In the genomic region with DNA sequence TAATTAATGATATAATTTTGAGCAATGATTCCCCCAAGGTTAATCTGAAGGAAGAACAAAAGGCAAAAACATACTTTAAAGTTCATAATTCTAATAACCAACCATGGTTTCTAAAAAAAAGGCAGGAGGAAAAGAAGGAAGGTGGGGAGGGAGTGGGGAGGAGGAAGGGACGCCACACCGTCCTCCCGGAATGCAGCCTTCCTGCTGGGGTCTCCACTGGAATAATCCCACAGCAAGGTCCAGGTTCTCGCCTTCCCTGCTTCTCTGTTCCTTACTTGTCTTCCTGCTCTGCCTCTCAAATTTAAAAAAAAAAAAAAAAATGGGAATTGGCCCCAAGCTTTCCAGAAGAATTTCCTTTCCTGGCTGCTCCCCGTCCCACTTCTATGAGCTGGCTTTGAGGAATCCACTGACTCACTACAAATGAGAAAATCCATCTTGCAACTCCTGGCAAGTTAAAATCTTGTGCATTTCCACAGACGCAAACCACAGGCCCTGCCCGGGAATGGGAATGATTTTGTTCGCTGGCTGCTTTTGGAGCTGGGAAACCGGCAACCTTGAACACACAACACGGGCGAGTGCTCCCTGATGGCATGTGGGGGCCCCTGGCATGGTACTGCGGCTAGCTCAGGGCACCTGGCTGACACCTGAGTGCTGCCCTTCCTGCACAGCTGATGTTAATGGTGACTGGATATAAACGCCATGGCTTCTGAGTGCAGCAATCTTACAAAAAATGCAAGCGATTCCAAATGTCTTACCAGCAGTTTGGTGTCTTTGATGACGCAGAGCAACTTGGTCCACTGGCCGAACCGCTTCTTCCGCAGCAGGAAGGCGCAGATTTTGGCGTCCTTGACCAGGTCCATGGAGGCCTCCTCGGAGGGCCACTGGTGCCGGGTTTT, we compare ENCODE assay signal across 8 cellular contexts.
A peak's percentile ranks its signal among the peaks of the same experiment; 100 is the strongest.
DNase-seq lines count a peak whose midpoint lies in the region; ATAC-seq and TF ChIP-seq lines count a peak whose summit lies in the region.
"Had no signal": no experiment of that assay in that cellular context is flagged by ENCODE, and none has a peak within 500 bp of the region (broad histone marks: within the 10 kb centered on the region; RNA-seq: fewer than 3 reads in every experiment).

No MANE protein-coding gene starts in this region.

- intact Hi-C loops in mucosa of descending colon (cut with DNase I, micrococcal nuclease) (no loop called here), vagina (cut with DNase I) (loop anchor here (5.0 kb wide), 1 partner anchor 35 kb away; no protein-coding TSS in a partner anchor)

- H3K4me3 ChIP-seq in mucosa of descending colon (no peak overlapping the region), vagina (no peak overlapping the region)

- no peaks in the 10 kb centered on the region for H3K4me1 ChIP-seq in mucosa of descending colon (ENCODE audit: low read depth)
- peaks cover 24% of the 10 kb centered on the region for H3K4me1 ChIP-seq in vagina

- H3K9me3 ChIP-seq in mucosa of descending colon (no peaks in the 10 kb centered on the region), vagina (no peaks in the 10 kb centered on the region)

- ATAC-seq in mucosa of descending colon: peak; percentile 21
- ATAC-seq in GM19467 (IDR thresholded peaks at IDR 0.05; ENCODE audit: unreplicated experiment): no peak

- no peaks in the 10 kb centered on the region for H3K36me3 ChIP-seq in mucosa of descending colon (ENCODE audit: low read depth)
- H3K36me3 ChIP-seq in vagina: peaks cover 0 to 4% of the 10 kb centered on the region in 2 donors

- DNase-seq in NCI-H460 (ENCODE audit: extremely low read depth, low read depth): peak; percentile 81
- peak; percentile 76 for DNase-seq in epidermal melanocyte (ENCODE audit: insufficient read length, low spot score)
- DNase-seq in mucosa of descending colon: peak in 1 of 3 donors; percentile 39
- peak in 1 of 2 donors; percentile 95 for DNase-seq in vagina (ENCODE audit: extremely low spot score in 2 of 2)
- DNase-seq in stimulated activated CD4-positive, alpha-beta T cell treated with anti-CD3 and anti-CD28 coated beads, Interleukin-4, amount 100 ng/mL, for 24 hours: no peak
- DNase-seq in GM19240 (ENCODE audit: insufficient read length, low spot score): no peak
- DNase-seq: NCI-H1105 had no signal

- no peaks in the 10 kb centered on the region for H3K27me3 ChIP-seq in vagina

- peak overlapping the region; percentile 92 for H3K27ac ChIP-seq in vagina

- TF ChIP-seq CTCF in mucosa of descending colon (IDR thresholded peaks at IDR 0.05): no peak
- TF ChIP-seq CTCF in vagina (IDR thresholded peaks at IDR 0.05): no peak

- no peak for TF ChIP-seq POLR2A in vagina (IDR thresholded peaks at IDR 0.05)

Comparison
In these comparisons a context has a peak if more than half of its experiments do, and no peak if none do; other contexts are left out.
1. DNase-seq: peak in NCI-H460 (single experiment) and epidermal melanocyte (single experiment); none in stimulated activated CD4-positive, alpha-beta T cell treated with anti-CD3 and anti-CD28 coated beads, Interleukin-4, amount 100 ng/mL, for 24 hours (single experiment) and GM19240 (single experiment).